In genomic region chr1:168099314-168099920, GRCh38 we compare ENCODE assay signal across 28 cellular contexts.
"Had no signal": no experiment of that assay in that cellular context is flagged by ENCODE, and none has a peak within 500 bp of the region (broad histone marks: within the 10 kb centered on the region; RNA-seq: fewer than 3 reads in every experiment).

No MANE protein-coding gene starts in this region.

- H3K27ac ChIP-seq: SK-N-MC, VCaP had no signal

- ATAC-seq: activated CD4-positive, alpha-beta T cell treated with anti-CD3 and anti-CD28 coated beads for 36 hours; activated T-helper 17 cell treated with anti-CD3 and anti-CD28 coated beads, Interleukin-2, amount 50 U/mL, for 72 hours; Panc1; Right ventricle myocardium inferior; T-cell had no signal

- H3K4me3 ChIP-seq: SK-N-MC had no signal

- DNase-seq: activated CD4-positive, alpha-beta memory T cell treated with anti-CD3 and anti-CD28 coated beads, Interleukin-2, amount 10 ng/mL, durations not matched to agents 7 days and 5 days; activated CD4-positive, alpha-beta T cell treated with anti-CD3 and anti-CD28 coated beads for 36 hours; activated CD4-positive, alpha-beta T cell treated with anti-CD3 and anti-CD28 coated beads, Interleukin-2, amount 50 U/mL, for 1 hour; activated CD4-positive, CD25-positive, alpha-beta regulatory T cell; activated gamma-delta T cell; activated naive CD4-positive, alpha-beta T cell treated with anti-CD3 and anti-CD28 coated beads for 36 hours; activated T-cell treated with anti-CD3 and anti-CD28 coated beads for 4 hours; activated T-cell treated with anti-CD3 and anti-CD28 coated beads, Interleukin-2, amount 50 U/mL, for 48 hours; amygdala; MM.1S; NCI-H1105; NCI-H1436; NCI-H1694 treated with DMSO at 0.1 percent for 48 hours; NCI-H2029 treated with DMSO at 0.1 percent for 48 hours; NCI-H345; NCI-H510A; NCI-H526 treated with DMSO at 0.1 percent for 48 hours; NCI-H82; NK-92 treated with Interleukin-12 subunit alpha and Interleukin-12 subunit beta, amount 100 ng/mL, for 24 hours; OCI-M1; RPMI8226; T-cell; T-helper 2 cell had no signal
